ENCODE assay signal across 10 cellular contexts in the genomic region with DNA sequence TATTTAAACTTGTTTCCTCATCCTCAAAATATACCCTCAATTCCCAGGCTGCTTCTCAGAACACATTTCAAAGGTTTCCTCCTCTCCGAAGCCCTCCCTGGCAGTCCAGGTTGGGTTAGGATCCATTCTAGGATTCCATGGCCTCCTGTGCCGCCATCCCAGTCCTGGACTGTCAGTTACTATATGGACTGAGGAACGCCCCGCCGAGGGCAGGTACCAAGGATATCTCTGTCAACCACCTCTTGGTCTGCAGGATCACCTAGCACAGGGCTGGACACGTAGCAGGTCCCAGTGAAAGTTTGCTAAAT. TPM values are rescaled to one million over a fixed set of nuclear protein-coding genes. Genes with fewer than 3 reads are reported as not detected.
A peak's percentile ranks its signal among the peaks of the same experiment; 100 is the strongest.
DNase-seq lines count a peak whose midpoint lies in the region; ATAC-seq, FAIRE-seq and TF ChIP-seq lines count a peak whose summit lies in the region.
"Had no signal": no experiment of that assay in that cellular context is flagged by ENCODE, and none has a peak within 500 bp of the region (broad histone marks: within the 10 kb centered on the region; RNA-seq: fewer than 3 reads in every experiment).

No MANE protein-coding gene starts in this region.

- no peak for FAIRE-seq in HepG2 (lab: Jason Lieb, UNC)
- FAIRE-seq: endometrium had no signal

- H3K4me3 ChIP-seq in HEK293 (ENCODE audit: low read depth, low read length), result no peak overlapping the region
- H3K4me3 ChIP-seq in osteoblast (ENCODE audit: insufficient read depth, low read length), result no peak overlapping the region
- no peak overlapping the region for H3K4me3 ChIP-seq in MG63
- no peak overlapping the region for H3K4me3 ChIP-seq in HepG2 (replicated peaks in 1 of 3; ENCODE audit: insufficient read depth in 1 of 3, low read depth in 2 of 3, low read length in 3 of 3)

- TF ChIP-seq EP300 in HepG2 (IDR thresholded peaks at IDR 0.05; ENCODE audit: low read depth in 2 of 2, low read length in 2 of 2) (no peak), HepG2 (CRISPR knock-in tag; IDR thresholded peaks at IDR 0.05; ENCODE audit: borderline replicate concordance) (no peak)

- H3K27me3 ChIP-seq in osteoblast (ENCODE audit: insufficient read depth, low read length) (no peaks in the 10 kb centered on the region), MG63 (no peaks in the 10 kb centered on the region), HepG2 (ENCODE audit: control insufficient read depth in 1 of 2, insufficient read depth in 2 of 2, low read length in 2 of 2) (peaks cover 0 to 5% of the 10 kb centered on the region in 2 experiments; a peak in 1 of 5 replicates)
- H3K27me3 ChIP-seq: right atrium auricular region had no signal

- intact Hi-C loops in HepG2 (cut with micrococcal nuclease; ENCODE audit: unreplicated experiment), result loop anchor here (2.0 kb wide), 2 partner anchors 19 to 25 kb away; a partner anchor contains a TSS

- peaks cover 14% of the 10 kb centered on the region for H3K4me1 ChIP-seq in HEK293 (ENCODE audit: control insufficient read depth, insufficient read depth, low read length)
- H3K4me1 ChIP-seq in osteoblast (ENCODE audit: insufficient read depth, low read length), result peaks cover 15% of the 10 kb centered on the region
- peaks cover 12% of the 10 kb centered on the region for H3K4me1 ChIP-seq in HepG2 (ENCODE audit: insufficient read depth, low read length)

- CTCF ChIA-PET in HEK293 (lab: Yijun Ruan, JAX) (interaction anchor here (0.6 to 1.7 kb wide), 6 partner anchors 8 to 181 kb away, joined by 3 to 9 read pairs (median 4); a partner anchor contains a TSS), HepG2 (lab: Yijun Ruan, JAX; ENCODE audit: low intra/inter-chr PET ratio, low total read pairs) (no interaction called here)

- H3K4me1 Mint-ChIP-seq in brain, result peaks cover 45% of the 10 kb centered on the region

- BruUV-seq in HepG2 (replicated peaks; lab: Mats Ljungman, UMichigan), result no TSS peak

- TF ChIP-seq POLR2A in HepG2 (IDR thresholded peaks at IDR 0.05; ENCODE audit: insufficient read depth in 1 of 2, low read depth in 2 of 2, low read length in 2 of 2), result no peak

- H2AFZ ChIP-seq in osteoblast (ENCODE audit: low read length) (peak overlapping the region; percentile 37), HepG2 (ENCODE audit: low read length) (no peak overlapping the region)

- peaks cover 33% of the 10 kb centered on the region for H3K79me2 ChIP-seq in osteoblast (ENCODE audit: insufficient read depth, low read length)
- H3K79me2 ChIP-seq in HepG2 (ENCODE audit: insufficient read depth, low read length), result peaks cover 27% of the 10 kb centered on the region

- peaks cover 5% of the 10 kb centered on the region for H3K27me3 Mint-ChIP-seq in brain

- H3K36me3 Mint-ChIP-seq in brain, result peaks cover 20% of the 10 kb centered on the region

- TF ChIP-seq CTCF in HEK293 (tag by site-specific recombination; IDR thresholded peaks at IDR 0.05), result no peak
- no peak for TF ChIP-seq CTCF in brain (conservative IDR thresholded peaks at IDR 0.05)
- TF ChIP-seq CTCF in osteoblast (IDR thresholded peaks at IDR 0.05; ENCODE audit: extremely low read depth, low read depth, low read length), result no peak
- TF ChIP-seq CTCF in HepG2 (CRISPR knock-in tag; IDR thresholded peaks at IDR 0.05), result no peak

- DNase-seq in osteoblast (ENCODE audit: insufficient read length, low spot score, missing footprints) (no peak), MG63 (no peak), HepG2 (ENCODE audit: low spot score) (no peak)
- DNase-seq: NCI-H446; stimulated activated CD8-positive, alpha-beta memory T cell treated with anti-CD3 and anti-CD28 coated beads, Interleukin-4, amount 100 ng/mL, for 48 hours had no signal

- H3K36me3 ChIP-seq in HEK293 (ENCODE audit: control insufficient read depth in 2 of 2, insufficient read depth in 1 of 2, low read length in 2 of 2), result peaks cover 22 to 30% of the 10 kb centered on the region in 2 experiments
- peaks cover 18% of the 10 kb centered on the region for H3K36me3 ChIP-seq in osteoblast (ENCODE audit: insufficient read depth, low read length)
- H3K36me3 ChIP-seq in MG63, result peaks cover 33% of the 10 kb centered on the region
- H3K36me3 ChIP-seq in HepG2 (replicated peaks in 1 of 2; ENCODE audit: control insufficient read depth in 1 of 2, insufficient read depth in 2 of 2, low read length in 2 of 2), result peaks cover 8 to 19% of the 10 kb centered on the region in 2 experiments; a peak in 4 of 5 replicates

- peak overlapping the region; percentile 77 to 93 (median 77) for H3K4me3 Mint-ChIP-seq in brain

- WGBS in HepG2 (ENCODE audit: low lambda C conversion rate), result 93% methylated on average over 6 of the region's 6 CpGs

- no peak overlapping the region for H3K9ac ChIP-seq in HepG2 (ENCODE audit: insufficient read depth, low read depth, low read length)

- peaks cover 21% of the 10 kb centered on the region for H4K20me1 ChIP-seq in osteoblast (ENCODE audit: insufficient read depth, low read length)
- peaks cover 13% of the 10 kb centered on the region for H4K20me1 ChIP-seq in HepG2 (ENCODE audit: insufficient read depth, low read length)

- in situ Hi-C loops in HepG2 (cut with HindIII; ENCODE audit: extremely low pct_ligation_motif_present, low pct_unique_long_range_greater_than_20kb), result no loop called here

- peak overlapping the region; percentile 45 to 100 (median 92) for H3K27ac Mint-ChIP-seq in brain

- POLR2A ChIA-PET in HEK293 (lab: Yijun Ruan, JAX), result interaction anchor here (1.5 to 17.1 kb wide), 3 partner anchors 8 to 97 kb away, joined by 5 to 428 read pairs (median 18); a partner anchor contains a TSS
- POLR2A ChIA-PET in HepG2 (lab: Yijun Ruan, JAX), result interaction anchor here (4.6 kb wide), 1 partner anchor 25 kb away, joined by 50 read pairs; no protein-coding TSS in a partner anchor

- no peaks in the 10 kb centered on the region for H3K9me3 ChIP-seq in HEK293 (ENCODE audit: control insufficient read depth, insufficient read depth, low read depth, low read length)
- no peaks in the 10 kb centered on the region for H3K9me3 ChIP-seq in osteoblast (ENCODE audit: low read depth, low read length)
- H3K9me3 ChIP-seq in MG63, result no peaks in the 10 kb centered on the region; the same call in 1 of the 2 replicates
- no peaks in the 10 kb centered on the region for H3K9me3 ChIP-seq in HepG2 (ENCODE audit: low read length)
- H3K9me3 ChIP-seq: right atrium auricular region had no signal

- TF ChIP-seq RAD21 in HepG2 (CRISPR knock-in tag; IDR thresholded peaks at IDR 0.05), result no peak

- peak overlapping the region; percentile 37 for H3K27ac ChIP-seq in HEK293 (ENCODE audit: extremely low read depth, low read depth, low read length)
- no peak overlapping the region for H3K27ac ChIP-seq in osteoblast (ENCODE audit: low read depth, low read length)
- H3K27ac ChIP-seq in HepG2 (ENCODE audit: extremely low read length, insufficient read depth, low read length), result no peak overlapping the region

- H3K4me2 ChIP-seq in osteoblast (ENCODE audit: insufficient read depth, low read length), result no peak overlapping the region
- no peak overlapping the region for H3K4me2 ChIP-seq in HepG2 (ENCODE audit: low read depth, low read length)

- H3K9me3 Mint-ChIP-seq in brain, result peaks cover 0 to 3% (median 0%) of the 10 kb centered on the region in 5 experiments

- no peak for ATAC-seq in HepG2
- no peak for ATAC-seq in GM18498 (IDR thresholded peaks at IDR 0.05; ENCODE audit: unreplicated experiment)

RNA-seq across cellular contexts. Expression of a gene that starts 1.5 kb away (rescaled TPM):
- polyA plus RNA-seq in brain (ENCODE audit: insufficient read depth, low read depth, low replicate concordance), result 10.5 TPM
- total RNA-seq in osteoblast, result 21.2 and 23.5 TPM in 2 replicates
- total RNA-seq in MG63 (2014; rRNA removed; shearing (Covaris generic); ENCODE audit: low replicate concordance), result 15.9 and 38.3 TPM in 2 replicates
- total RNA-seq in HepG2 (2016; rRNA removed; fragmentation: Illumina TruSeq; extraction: Trizol), result 16.9 and 17.8 TPM in 2 replicates
- 14.6 and 17.8 TPM in 2 replicates for total RNA-seq in HepG2 (2016; cell fraction: cytosol; rRNA removed; fragmentation: Illumina TruSeq; extraction: Trizol; ENCODE audit: low read depth)
- total RNA-seq in HepG2 (2016; cell fraction: insoluble cytoplasmic fraction; rRNA removed; fragmentation: Illumina TruSeq; extraction: Trizol), result 14.8 and 17.5 TPM in 2 replicates
- total RNA-seq in HepG2 (2016; cell fraction: membrane; rRNA removed; fragmentation: Illumina TruSeq; extraction: Trizol), result 22.0 and 25.4 TPM in 2 replicates
- 6.8 and 9.0 TPM in 2 replicates for total RNA-seq in HepG2 (2016; cell fraction: nucleus; rRNA removed; fragmentation: Illumina TruSeq; extraction: Trizol)
- polyA plus RNA-seq in HepG2 (2011; rRNA removed), result 9.5 and 9.6 TPM in 2 replicates
- polyA plus RNA-seq in HepG2 (2011; cell fraction: cytosol; rRNA removed), result 6.9 and 7.9 TPM in 2 replicates
- 5.9 and 6.5 TPM in 2 replicates for polyA plus RNA-seq in HepG2 (2011; cell fraction: nucleus; rRNA removed)
- polyA plus RNA-seq in HepG2 (2012), result 6.5 and 7.5 TPM in 2 replicates
- 3.8 and 4.4 TPM in 2 replicates for polyA plus RNA-seq in HepG2 (2016; cell fraction: cytosol; fragmentation: Illumina TruSeq; extraction: Trizol; ENCODE audit: low read depth)
- 10.8 and 15.2 TPM in 2 replicates for polyA plus RNA-seq in HepG2 (2016; cell fraction: insoluble cytoplasmic fraction; fragmentation: Illumina TruSeq; extraction: Trizol; ENCODE audit: low read depth)
- polyA plus RNA-seq in HepG2 (2016; cell fraction: membrane; fragmentation: Illumina TruSeq; extraction: Trizol; ENCODE audit: low read depth), result 7.3 and 9.1 TPM in 2 replicates
- polyA plus RNA-seq in HepG2 (2016; cell fraction: nucleus; fragmentation: Illumina TruSeq; extraction: Trizol; ENCODE audit: insufficient read depth, low read depth), result 13.4 and 16.1 TPM in 2 replicates
- 19.2 and 19.5 TPM in 2 replicates for polyA minus RNA-seq in HepG2 (2011; rRNA and poly(A)+ RNA removed; ENCODE audit: low replicate concordance)
- polyA minus RNA-seq in HepG2 (2011; cell fraction: cytosol; rRNA and poly(A)+ RNA removed), result 10.9 and 15.7 TPM in 2 replicates
- polyA minus RNA-seq in HepG2 (2011; cell fraction: nucleus; rRNA and poly(A)+ RNA removed), result 5.1 and 5.8 TPM in 2 replicates

RNA-seq across cellular contexts. Expression of a gene that starts 19.8 kb away (rescaled TPM):
- polyA plus RNA-seq in brain (ENCODE audit: insufficient read depth, low read depth, low replicate concordance), result 4.6 TPM
- 15.2 and 15.3 TPM in 2 replicates for total RNA-seq in osteoblast
- total RNA-seq in MG63 (2014; rRNA removed; shearing (Covaris generic); ENCODE audit: low replicate concordance), result 19.1 and 35.3 TPM in 2 replicates
- total RNA-seq in HepG2 (2016; rRNA removed; fragmentation: Illumina TruSeq; extraction: Trizol), result 4.3 and 4.7 TPM in 2 replicates
- 1.8 and 2.1 TPM in 2 replicates for total RNA-seq in HepG2 (2016; cell fraction: cytosol; rRNA removed; fragmentation: Illumina TruSeq; extraction: Trizol; ENCODE audit: low read depth)
- total RNA-seq in HepG2 (2016; cell fraction: insoluble cytoplasmic fraction; rRNA removed; fragmentation: Illumina TruSeq; extraction: Trizol), result 3.9 and 5.6 TPM in 2 replicates
- total RNA-seq in HepG2 (2016; cell fraction: membrane; rRNA removed; fragmentation: Illumina TruSeq; extraction: Trizol), result 3.0 and 3.6 TPM in 2 replicates
- total RNA-seq in HepG2 (2016; cell fraction: nucleus; rRNA removed; fragmentation: Illumina TruSeq; extraction: Trizol), result 1.7 and 1.9 TPM in 2 replicates
- polyA plus RNA-seq in HepG2 (2011; rRNA removed), result 4.5 and 5.0 TPM in 2 replicates
- polyA plus RNA-seq in HepG2 (2011; cell fraction: cytosol; rRNA removed), result 5.0 and 7.0 TPM in 2 replicates
- 4.0 and 4.5 TPM in 2 replicates for polyA plus RNA-seq in HepG2 (2011; cell fraction: nucleus; rRNA removed)
- 1.4 and 1.9 TPM in 2 replicates for polyA plus RNA-seq in HepG2 (2012)
- 0.94 and 1.1 TPM in 2 replicates for polyA plus RNA-seq in HepG2 (2016; cell fraction: cytosol; fragmentation: Illumina TruSeq; extraction: Trizol; ENCODE audit: low read depth)
- polyA plus RNA-seq in HepG2 (2016; cell fraction: insoluble cytoplasmic fraction; fragmentation: Illumina TruSeq; extraction: Trizol; ENCODE audit: low read depth), result 3.6 and 4.1 TPM in 2 replicates
- 1.5 and 1.7 TPM in 2 replicates for polyA plus RNA-seq in HepG2 (2016; cell fraction: membrane; fragmentation: Illumina TruSeq; extraction: Trizol; ENCODE audit: low read depth)
- polyA plus RNA-seq in HepG2 (2016; cell fraction: nucleus; fragmentation: Illumina TruSeq; extraction: Trizol; ENCODE audit: insufficient read depth, low read depth), result 2.5 and 2.7 TPM in 2 replicates
- polyA minus RNA-seq in HepG2 (2011; rRNA and poly(A)+ RNA removed; ENCODE audit: low replicate concordance), result 2.7 and 5.6 TPM in 2 replicates
- polyA minus RNA-seq in HepG2 (2011; cell fraction: cytosol; rRNA and poly(A)+ RNA removed), result 1.1 and 1.2 TPM in 2 replicates
- 1.7 and 2.0 TPM in 2 replicates for polyA minus RNA-seq in HepG2 (2011; cell fraction: nucleus; rRNA and poly(A)+ RNA removed)

RNA-seq across cellular contexts. Expression of a gene that starts 20.0 kb away (rescaled TPM):
- polyA plus RNA-seq in brain (ENCODE audit: insufficient read depth, low read depth, low replicate concordance), result 24.4 TPM
- 75.7 and 82.2 TPM in 2 replicates for total RNA-seq in osteoblast
- 140 and 179 TPM in 2 replicates for total RNA-seq in MG63 (2014; rRNA removed; shearing (Covaris generic); ENCODE audit: low replicate concordance)
- total RNA-seq in HepG2 (2016; rRNA removed; fragmentation: Illumina TruSeq; extraction: Trizol), result 25.9 and 32.7 TPM in 2 replicates
- 8.2 and 10.9 TPM in 2 replicates for total RNA-seq in HepG2 (2016; cell fraction: cytosol; rRNA removed; fragmentation: Illumina TruSeq; extraction: Trizol; ENCODE audit: low read depth)
- 28.3 and 39.1 TPM in 2 replicates for total RNA-seq in HepG2 (2016; cell fraction: insoluble cytoplasmic fraction; rRNA removed; fragmentation: Illumina TruSeq; extraction: Trizol)
- 7.6 and 7.9 TPM in 2 replicates for total RNA-seq in HepG2 (2016; cell fraction: membrane; rRNA removed; fragmentation: Illumina TruSeq; extraction: Trizol)
- total RNA-seq in HepG2 (2016; cell fraction: nucleus; rRNA removed; fragmentation: Illumina TruSeq; extraction: Trizol), result 9.9 and 11.1 TPM in 2 replicates
- 51.4 and 75.9 TPM in 2 replicates for polyA plus RNA-seq in HepG2 (2011; rRNA removed)
- polyA plus RNA-seq in HepG2 (2011; cell fraction: cytosol; rRNA removed), result 66.0 and 107 TPM in 2 replicates
- polyA plus RNA-seq in HepG2 (2011; cell fraction: nucleus; rRNA removed), result 44.9 and 46.6 TPM in 2 replicates
- polyA plus RNA-seq in HepG2 (2012), result 39.5 and 39.8 TPM in 2 replicates
- 10.5 and 11.4 TPM in 2 replicates for polyA plus RNA-seq in HepG2 (2016; cell fraction: cytosol; fragmentation: Illumina TruSeq; extraction: Trizol; ENCODE audit: low read depth)
- polyA plus RNA-seq in HepG2 (2016; cell fraction: insoluble cytoplasmic fraction; fragmentation: Illumina TruSeq; extraction: Trizol; ENCODE audit: low read depth), result 31.5 and 40.3 TPM in 2 replicates
- 6.6 and 8.8 TPM in 2 replicates for polyA plus RNA-seq in HepG2 (2016; cell fraction: membrane; fragmentation: Illumina TruSeq; extraction: Trizol; ENCODE audit: low read depth)
- polyA plus RNA-seq in HepG2 (2016; cell fraction: nucleus; fragmentation: Illumina TruSeq; extraction: Trizol; ENCODE audit: insufficient read depth, low read depth), result 18.0 and 18.8 TPM in 2 replicates
- 42.8 and 149 TPM in 2 replicates for polyA minus RNA-seq in HepG2 (2011; rRNA and poly(A)+ RNA removed; ENCODE audit: low replicate concordance)
- polyA minus RNA-seq in HepG2 (2011; cell fraction: cytosol; rRNA and poly(A)+ RNA removed), result 28.8 and 32.2 TPM in 2 replicates
- 6.0 and 10.4 TPM in 2 replicates for polyA minus RNA-seq in HepG2 (2011; cell fraction: nucleus; rRNA and poly(A)+ RNA removed)

RNA-seq across cellular contexts. Expression of a gene that starts 21.2 kb away (rescaled TPM):
- polyA plus RNA-seq in brain (ENCODE audit: insufficient read depth, low read depth, low replicate concordance) (36.8 TPM), HepG2 (2011; rRNA removed) (0.08 and 0.11 TPM in 2 replicates)
- total RNA-seq in osteoblast (0.72 and 1.2 TPM in 2 replicates), HepG2 (2016; rRNA removed; fragmentation: Illumina TruSeq; extraction: Trizol) (0.11 TPM in 1 of 2 replicates, not detected in the other)
- 0.16 and 3.0 TPM in 2 replicates for total RNA-seq in MG63 (2014; rRNA removed; shearing (Covaris generic); ENCODE audit: low replicate concordance)
- not detected in 2 replicates for total RNA-seq in HepG2 (2016; cell fraction: cytosol; rRNA removed; fragmentation: Illumina TruSeq; extraction: Trizol; ENCODE audit: low read depth)
- not detected in 2 replicates for total RNA-seq in HepG2 (2016; cell fraction: insoluble cytoplasmic fraction; rRNA removed; fragmentation: Illumina TruSeq; extraction: Trizol)
- not detected in 2 replicates for total RNA-seq in HepG2 (2016; cell fraction: membrane; rRNA removed; fragmentation: Illumina TruSeq; extraction: Trizol)
- not detected in 2 replicates for total RNA-seq in HepG2 (2016; cell fraction: nucleus; rRNA removed; fragmentation: Illumina TruSeq; extraction: Trizol)
- polyA plus RNA-seq in HepG2 (2011; cell fraction: cytosol; rRNA removed), result 0.04 and 0.11 TPM in 2 replicates
- polyA plus RNA-seq in HepG2 (2011; cell fraction: nucleus; rRNA removed), result 0.26 and 0.29 TPM in 2 replicates
- 0.11 TPM in 2 replicates for polyA plus RNA-seq in HepG2 (2012)
- not detected in 2 replicates for polyA plus RNA-seq in HepG2 (2016; cell fraction: cytosol; fragmentation: Illumina TruSeq; extraction: Trizol; ENCODE audit: low read depth)
- polyA plus RNA-seq in HepG2 (2016; cell fraction: insoluble cytoplasmic fraction; fragmentation: Illumina TruSeq; extraction: Trizol; ENCODE audit: low read depth), result not detected in 2 replicates
- polyA plus RNA-seq in HepG2 (2016; cell fraction: membrane; fragmentation: Illumina TruSeq; extraction: Trizol; ENCODE audit: low read depth), result not detected in 2 replicates
- polyA plus RNA-seq in HepG2 (2016; cell fraction: nucleus; fragmentation: Illumina TruSeq; extraction: Trizol; ENCODE audit: insufficient read depth, low read depth), result not detected in 2 replicates
- polyA minus RNA-seq in HepG2 (2011; rRNA and poly(A)+ RNA removed; ENCODE audit: low replicate concordance), result 0.30 and 1.5 TPM in 2 replicates
- polyA minus RNA-seq in HepG2 (2011; cell fraction: cytosol; rRNA and poly(A)+ RNA removed), result not detected in 2 replicates
- not detected in 2 replicates for polyA minus RNA-seq in HepG2 (2011; cell fraction: nucleus; rRNA and poly(A)+ RNA removed)

RNA-seq across cellular contexts. Expression of a gene that starts 32.4 kb away (rescaled TPM):
- 2.6 TPM for polyA plus RNA-seq in brain (ENCODE audit: insufficient read depth, low read depth, low replicate concordance)
- 2.7 and 3.3 TPM in 2 replicates for total RNA-seq in osteoblast
- total RNA-seq in MG63 (2014; rRNA removed; shearing (Covaris generic); ENCODE audit: low replicate concordance), result 5.6 and 6.3 TPM in 2 replicates
- 0.46 and 0.66 TPM in 2 replicates for total RNA-seq in HepG2 (2016; rRNA removed; fragmentation: Illumina TruSeq; extraction: Trizol)
- total RNA-seq in HepG2 (2016; cell fraction: cytosol; rRNA removed; fragmentation: Illumina TruSeq; extraction: Trizol; ENCODE audit: low read depth), result not detected in 2 replicates
- total RNA-seq in HepG2 (2016; cell fraction: insoluble cytoplasmic fraction; rRNA removed; fragmentation: Illumina TruSeq; extraction: Trizol), result 0.39 and 0.78 TPM in 2 replicates
- total RNA-seq in HepG2 (2016; cell fraction: membrane; rRNA removed; fragmentation: Illumina TruSeq; extraction: Trizol), result 0.03 and 0.12 TPM in 2 replicates
- total RNA-seq in HepG2 (2016; cell fraction: nucleus; rRNA removed; fragmentation: Illumina TruSeq; extraction: Trizol), result 0.38 and 0.40 TPM in 2 replicates
- 0.66 and 0.99 TPM in 2 replicates for polyA plus RNA-seq in HepG2 (2011; rRNA removed)
- 0.79 and 0.94 TPM in 2 replicates for polyA plus RNA-seq in HepG2 (2011; cell fraction: cytosol; rRNA removed)
- 0.76 and 0.99 TPM in 2 replicates for polyA plus RNA-seq in HepG2 (2011; cell fraction: nucleus; rRNA removed)
- polyA plus RNA-seq in HepG2 (2012), result 0.85 and 1.1 TPM in 2 replicates
- polyA plus RNA-seq in HepG2 (2016; cell fraction: cytosol; fragmentation: Illumina TruSeq; extraction: Trizol; ENCODE audit: low read depth), result not detected in 2 replicates
- polyA plus RNA-seq in HepG2 (2016; cell fraction: insoluble cytoplasmic fraction; fragmentation: Illumina TruSeq; extraction: Trizol; ENCODE audit: low read depth), result 0.25 and 0.53 TPM in 2 replicates
- 0.03 and 0.06 TPM in 2 replicates for polyA plus RNA-seq in HepG2 (2016; cell fraction: membrane; fragmentation: Illumina TruSeq; extraction: Trizol; ENCODE audit: low read depth)
- 1.1 TPM in 2 replicates for polyA plus RNA-seq in HepG2 (2016; cell fraction: nucleus; fragmentation: Illumina TruSeq; extraction: Trizol; ENCODE audit: insufficient read depth, low read depth)
- 0.51 and 1.1 TPM in 2 replicates for polyA minus RNA-seq in HepG2 (2011; rRNA and poly(A)+ RNA removed; ENCODE audit: low replicate concordance)
- polyA minus RNA-seq in HepG2 (2011; cell fraction: cytosol; rRNA and poly(A)+ RNA removed), result 0.53 and 0.89 TPM in 2 replicates
- 0.52 and 0.62 TPM in 2 replicates for polyA minus RNA-seq in HepG2 (2011; cell fraction: nucleus; rRNA and poly(A)+ RNA removed)
